15 cellular contexts compared by ENCODE assay signal in genomic region chr13:19794552-19795143, GRCh38. TPM values are rescaled to one million over a fixed set of nuclear protein-coding genes. Genes with fewer than 3 reads are reported as not detected.
DNase-seq lines count a peak whose midpoint lies in the region; ATAC-seq and TF ChIP-seq lines count a peak whose summit lies in the region.
"Had no signal": no experiment of that assay in that cellular context is flagged by ENCODE, and none has a peak within 500 bp of the region (broad histone marks: within the 10 kb centered on the region; RNA-seq: fewer than 3 reads in every experiment).

No MANE protein-coding gene starts in this region.

- peak; percentile 72 for DNase-seq in Calu3
- DNase-seq in HuH-7.5 (ENCODE audit: low spot score), result peak; percentile 19
- DNase-seq in endodermal cell, result peak; percentile 63
- no peak for DNase-seq in WERI-Rb-1
- no peak for DNase-seq in NCI-H2081 (lab: John Stamatoyannopoulos, UW)
- DNase-seq in activated naive CD8-positive, alpha-beta T cell treated with anti-CD3 and anti-CD28 coated beads, Interleukin-2, amount 50 U/mL, for 24 hours, result no peak
- DNase-seq: KG1; midbrain; NCI-H2029 treated with DMSO at 0.1 percent for 48 hours; stimulated activated CD4-positive, alpha-beta T cell treated with anti-CD3 and anti-CD28 coated beads, Interleukin-2, amount 100 ng/mL, for 24 hours had no signal

- no peak for ATAC-seq in GM21576 (IDR thresholded peaks at IDR 0.05; ENCODE audit: unreplicated experiment)
- no peak for ATAC-seq in activated naive CD8-positive, alpha-beta T cell treated with anti-CD3 and anti-CD28 coated beads, Interleukin-2, amount 50 U/mL, for 24 hours

- H3K36me3 ChIP-seq in endodermal cell (ENCODE audit: control insufficient read depth, insufficient read depth, low read length) (no peaks in the 10 kb centered on the region), WERI-Rb-1 (no peaks in the 10 kb centered on the region)

- H3K4me3 ChIP-seq in endodermal cell (ENCODE audit: low read length) (no peak overlapping the region), WERI-Rb-1 (ENCODE audit: low read depth, low read length) (no peak overlapping the region)

- H3K4me3 Mint-ChIP-seq in Calu3 (ENCODE audit: low read depth, unreplicated experiment), result peak overlapping the region; percentile 39
- H3K4me3 Mint-ChIP-seq in endodermal cell, result no peak overlapping the region
- no peak overlapping the region for H3K4me3 Mint-ChIP-seq in nephron
- H3K4me3 Mint-ChIP-seq in activated naive CD8-positive, alpha-beta T cell treated with anti-CD3 and anti-CD28 coated beads, Interleukin-2, amount 50 U/mL, for 24 hours, result no peak overlapping the region
- H3K4me3 Mint-ChIP-seq: activated CD4-positive, alpha-beta T cell treated with anti-CD3 and anti-CD28 coated beads for 36 hours; stimulated activated effector memory CD8-positive, alpha-beta T cell treated with anti-CD3 and anti-CD28 coated beads, Interleukin-12 subunit alpha, Interleukin-12 subunit beta, amount 100 ng/mL, for 72 hours had no signal

- H3K27me3 Mint-ChIP-seq in Calu3 (ENCODE audit: unreplicated experiment) (no peaks in the 10 kb centered on the region), endodermal cell (ENCODE audit: insufficient read depth) (peaks cover 21% of the 10 kb centered on the region), nephron (ENCODE audit: low read depth) (no peaks in the 10 kb centered on the region)
- no peaks in the 10 kb centered on the region for H3K27me3 Mint-ChIP-seq in activated naive CD8-positive, alpha-beta T cell treated with anti-CD3 and anti-CD28 coated beads, Interleukin-2, amount 50 U/mL, for 24 hours
- H3K27me3 Mint-ChIP-seq: activated CD4-positive, alpha-beta T cell treated with anti-CD3 and anti-CD28 coated beads for 36 hours had no signal

- H3K27me3 ChIP-seq in endodermal cell (ENCODE audit: control insufficient read depth, insufficient read depth, low read length, poor library complexity, severe bottlenecking) (peaks cover 9% of the 10 kb centered on the region), WERI-Rb-1 (ENCODE audit: insufficient read depth, low read depth, severe bottlenecking) (no peaks in the 10 kb centered on the region)

- H3K9ac ChIP-seq in endodermal cell (ENCODE audit: extremely low read depth, low read length, poor library complexity, severe bottlenecking), result no peak overlapping the region
- H3K9ac ChIP-seq: parathyroid adenoma had no signal

- no peaks in the 10 kb centered on the region for H3K9me3 ChIP-seq in endodermal cell (ENCODE audit: control insufficient read depth, low read length)
- H3K9me3 ChIP-seq in WERI-Rb-1 (ENCODE audit: severe bottlenecking), result no peaks in the 10 kb centered on the region

- H3K36me3 Mint-ChIP-seq in Calu3 (ENCODE audit: insufficient read depth, unreplicated experiment) (peaks cover 9% of the 10 kb centered on the region), endodermal cell (ENCODE audit: low read depth) (no peaks in the 10 kb centered on the region), nephron (ENCODE audit: low read depth) (peaks cover 17% of the 10 kb centered on the region)
- no peaks in the 10 kb centered on the region for H3K36me3 Mint-ChIP-seq in activated naive CD8-positive, alpha-beta T cell treated with anti-CD3 and anti-CD28 coated beads, Interleukin-2, amount 50 U/mL, for 24 hours (ENCODE audit: low read depth)

- 85 to 100% methylated on average over 1 to 4 of the region's 4 CpGs for whole genome bisulfite sequencing in endodermal cell (ENCODE audit: insufficient coverage in 1 of 2, insufficient read length in 1 of 2), 2 experiments

- no peaks in the 10 kb centered on the region for H3K4me1 ChIP-seq in endodermal cell (ENCODE audit: control insufficient read depth, insufficient read depth, low read length)
- H3K4me1 ChIP-seq: parathyroid adenoma had no signal

- TF ChIP-seq CTCF in Calu3 (IDR thresholded peaks at IDR 0.05; ENCODE audit: unreplicated experiment), result no peak
- no peak for TF ChIP-seq CTCF in endodermal cell (conservative IDR thresholded peaks at IDR 0.05)
- no peak for TF ChIP-seq CTCF in nephron (IDR thresholded peaks at IDR 0.05; ENCODE audit: unreplicated experiment in 3 of 3)
- TF ChIP-seq CTCF in WERI-Rb-1 (IDR thresholded peaks at IDR 0.05; ENCODE audit: low read depth, low read length), result no peak

- no TSS peak for BruUV-seq in Calu3 (replicated peaks; lab: Mats Ljungman, UMichigan)

- H3K4me1 Mint-ChIP-seq in Calu3 (ENCODE audit: low read depth, unreplicated experiment), result peaks cover 7% of the 10 kb centered on the region
- H3K4me1 Mint-ChIP-seq in endodermal cell, result no peaks in the 10 kb centered on the region
- H3K4me1 Mint-ChIP-seq in nephron, result no peaks in the 10 kb centered on the region
- no peaks in the 10 kb centered on the region for H3K4me1 Mint-ChIP-seq in activated naive CD8-positive, alpha-beta T cell treated with anti-CD3 and anti-CD28 coated beads, Interleukin-2, amount 50 U/mL, for 24 hours
- H3K4me1 Mint-ChIP-seq: activated CD4-positive, alpha-beta T cell treated with anti-CD3 and anti-CD28 coated beads for 36 hours; stimulated activated effector memory CD8-positive, alpha-beta T cell treated with anti-CD3 and anti-CD28 coated beads, Interleukin-12 subunit alpha, Interleukin-12 subunit beta, amount 100 ng/mL, for 72 hours had no signal

- CTCF ChIA-PET in Calu3 (lab: Charles Lee), result interaction anchor here (0.8 to 0.9 kb wide), 2 partner anchors 11 to 69 kb away, joined by 4 read pairs; partner anchors contain the start of genes PSPC1 and ZMYM5

- H3K27ac Mint-ChIP-seq in Calu3 (ENCODE audit: unreplicated experiment) (peak overlapping the region; percentile 72), endodermal cell (peak overlapping the region; percentile 66), nephron (peak overlapping the region in 2 of 3 experiments; percentile 81 to 91)
- no peak overlapping the region for H3K27ac Mint-ChIP-seq in activated naive CD8-positive, alpha-beta T cell treated with anti-CD3 and anti-CD28 coated beads, Interleukin-2, amount 50 U/mL, for 24 hours
- H3K27ac Mint-ChIP-seq: activated CD4-positive, alpha-beta T cell treated with anti-CD3 and anti-CD28 coated beads for 36 hours; stimulated activated effector memory CD8-positive, alpha-beta T cell treated with anti-CD3 and anti-CD28 coated beads, Interleukin-12 subunit alpha, Interleukin-12 subunit beta, amount 100 ng/mL, for 72 hours had no signal

- H3K27ac ChIP-seq in endodermal cell (ENCODE audit: low read depth, low read length) (peak overlapping the region; percentile 6), WERI-Rb-1 (no peak overlapping the region)
- H3K27ac ChIP-seq: parathyroid adenoma had no signal

- H3K9me3 Mint-ChIP-seq in Calu3 (ENCODE audit: low read depth, unreplicated experiment) (no peaks in the 10 kb centered on the region), endodermal cell (peaks cover 5% of the 10 kb centered on the region), nephron (no peaks in the 10 kb centered on the region)
- H3K9me3 Mint-ChIP-seq in activated naive CD8-positive, alpha-beta T cell treated with anti-CD3 and anti-CD28 coated beads, Interleukin-2, amount 50 U/mL, for 24 hours, result no peaks in the 10 kb centered on the region
- H3K9me3 Mint-ChIP-seq: stimulated activated effector memory CD8-positive, alpha-beta T cell treated with anti-CD3 and anti-CD28 coated beads, Interleukin-12 subunit alpha, Interleukin-12 subunit beta, amount 100 ng/mL, for 72 hours had no signal

- intact Hi-C loops in Calu3 (cut with micrococcal nuclease; ENCODE audit: unreplicated experiment), result no loop called here

RNA-seq across cellular contexts. Expression of gene PSPC1, which starts 11.9 kb away (rescaled TPM):
- total RNA-seq in Calu3 (2022) (60.7 and 62.3 TPM in 2 replicates), endodermal cell (10 to 100 TPM; 61.1 to 83.9 TPM)
- polyA plus RNA-seq in endodermal cell (2013, experiment 1 of 2), result 59.3 TPM
- 57.9 TPM for polyA plus RNA-seq in endodermal cell (2013, experiment 2 of 2)

Comparison
In these comparisons a context has a peak if more than half of its experiments do, and no peak if none do; other contexts are left out.
1. DNase-seq: peak in Calu3 (single experiment), HuH-7.5 (single experiment) and endodermal cell (single experiment); none in WERI-Rb-1 (single experiment), NCI-H2081 (0 of 2) and activated naive CD8-positive, alpha-beta T cell treated with anti-CD3 and anti-CD28 coated beads, Interleukin-2, amount 50 U/mL, for 24 hours (single experiment).